9 cellular contexts compared by ENCODE assay signal in the genomic region with DNA sequence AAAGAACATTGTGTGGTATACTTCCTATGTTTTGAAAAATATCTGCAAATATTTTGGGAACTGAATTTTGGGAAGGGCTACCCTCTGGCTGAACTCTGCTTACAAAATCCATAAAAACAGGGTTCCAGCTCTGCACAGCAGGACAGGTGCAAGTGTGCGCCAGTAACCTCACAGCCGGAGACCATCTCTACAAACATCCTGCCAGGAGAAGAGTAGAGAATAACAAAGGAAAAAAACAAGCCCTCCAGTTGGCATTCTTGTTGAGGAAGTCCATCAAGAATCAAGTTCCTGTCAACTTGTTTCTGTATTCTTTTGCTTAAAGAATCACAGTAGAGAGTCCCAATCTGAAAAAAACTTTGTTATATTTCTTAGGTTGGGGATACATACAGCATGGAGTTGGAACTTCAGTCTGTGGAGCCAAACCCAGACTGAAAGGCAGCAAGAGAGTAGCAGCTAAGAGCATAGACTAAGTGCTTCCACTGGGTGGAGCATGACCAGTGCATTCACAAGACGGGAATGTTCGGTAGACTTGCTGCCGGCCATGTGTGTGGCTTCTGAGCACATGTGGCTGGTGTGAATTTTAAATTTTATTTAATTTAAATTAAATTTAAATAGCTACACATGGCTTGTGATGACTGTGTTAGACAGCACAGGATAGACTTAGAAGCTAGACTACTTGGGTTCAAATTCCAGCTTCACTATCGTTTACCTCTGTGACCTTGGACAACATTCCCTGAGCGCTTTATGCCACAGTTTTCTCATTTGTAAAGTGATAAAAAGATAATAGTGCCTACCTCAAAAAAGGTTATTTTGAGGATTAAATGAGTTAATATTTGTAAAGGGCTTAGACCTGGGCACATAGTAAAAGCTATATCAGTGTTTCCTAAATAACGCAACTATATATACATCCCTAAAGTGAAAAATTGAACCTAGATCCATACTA. TPM values are rescaled to one million over a fixed set of nuclear protein-coding genes. Genes with fewer than 3 reads are reported as not detected.
DNase-seq lines count a peak whose midpoint lies in the region; ATAC-seq, FAIRE-seq and TF ChIP-seq lines count a peak whose summit lies in the region.
"Had no signal": no experiment of that assay in that cellular context is flagged by ENCODE, and none has a peak within 500 bp of the region (broad histone marks: within the 10 kb centered on the region; RNA-seq: fewer than 3 reads in every experiment).

No MANE protein-coding gene starts in this region.

- TF ChIP-seq RAD21 in A549 (conservative IDR thresholded peaks at IDR 0.05 in 1 of 2, IDR thresholded peaks at IDR 0.05 in 1 of 2), result peak in 1 of 2 experiments; percentile 19; a peak in 2 of 5 replicates

- no peak overlapping the region for H3K4me2 ChIP-seq in A549
- H3K4me2 ChIP-seq: KMS-11 had no signal

- FAIRE-seq in A549 (lab: Jason Lieb, UNC) (no peak), kidney (lab: Jason Lieb, UNC) (peak; percentile 19)

- DNase-seq in A549 (ENCODE audit: low read depth in 1 of 2, low spot score in 1 of 2) (peak in 1 of 2 experiments; percentile 56), ascending aorta (ENCODE audit: low spot score in 2 of 2) (no peak), kidney (no peak), DMS153 (lab: John Stamatoyannopoulos, UW) (no peak), NCI-H1092 treated with DMSO at 0.1 percent for 48 hours (lab: John Stamatoyannopoulos, UW) (no peak)
- DNase-seq in activated CD4-positive, alpha-beta T cell treated with anti-CD3 and anti-CD28 coated beads for 48 hours, result no peak

- H3K9ac ChIP-seq in HUES48 (ENCODE audit: low read depth, low read length), result no peak overlapping the region
- H3K9ac ChIP-seq in kidney (ENCODE audit: low read length in 2 of 2), result no peak overlapping the region
- H3K9ac ChIP-seq: KMS-11 had no signal

- intact Hi-C loops in ascending aorta (cut with DNase I), result no loop called here
- intact Hi-C loops in kidney (cut with DNase I), result no loop called here

- peak; percentile 82 to 83 for ATAC-seq in A549
- no peak for ATAC-seq in GM18907 (IDR thresholded peaks at IDR 0.05; ENCODE audit: unreplicated experiment)

- H3K27me3 ChIP-seq in HUES48 (ENCODE audit: control insufficient read depth, insufficient read depth, low read length), result no peaks in the 10 kb centered on the region
- no peaks in the 10 kb centered on the region for H3K27me3 ChIP-seq in ascending aorta

- no peak overlapping the region for H3K4me3 ChIP-seq in A549
- no peak overlapping the region for H3K4me3 ChIP-seq in HUES48 (ENCODE audit: low read depth, low read length)
- H3K4me3 ChIP-seq in ascending aorta, result no peak overlapping the region
- no peak overlapping the region for H3K4me3 ChIP-seq in kidney (ENCODE audit: low read length in 2 of 2)

- peaks cover 11% of the 10 kb centered on the region; the same call in 2 of the 3 replicates for H3K4me1 ChIP-seq in A549
- H3K4me1 ChIP-seq in HUES48 (ENCODE audit: control insufficient read depth, insufficient read depth, low read length), result peaks cover 23% of the 10 kb centered on the region
- peaks cover 0 to 30% of the 10 kb centered on the region in 2 donors for H3K4me1 ChIP-seq in ascending aorta
- H3K4me1 ChIP-seq in kidney (ENCODE audit: control insufficient read depth in 1 of 2, insufficient read depth in 1 of 2, low read depth in 1 of 2, low read length in 2 of 2), result peaks cover 8 to 10% of the 10 kb centered on the region in 2 donors

- no peak for TF ChIP-seq EP300 in A549 (IDR thresholded peaks at IDR 0.05)

- no peak overlapping the region for H3K27ac ChIP-seq in A549
- H3K27ac ChIP-seq in HUES48 (ENCODE audit: low read depth, low read length), result peak overlapping the region; percentile 52
- no peak overlapping the region for H3K27ac ChIP-seq in ascending aorta
- H3K27ac ChIP-seq in kidney (ENCODE audit: low read depth in 2 of 2, low read length in 2 of 2), result no peak overlapping the region
- H3K27ac ChIP-seq: KMS-11 had no signal

- POLR2A ChIA-PET in A549 (lab: Yijun Ruan, JAX), result no interaction called here

- WGBS in A549 (ENCODE audit: missing lambda C conversion rate), result 86% methylated on average over 8 of the region's 8 CpGs

- TF ChIP-seq POLR2A in A549 (IDR thresholded peaks at IDR 0.05; ENCODE audit: low read length), result no peak

- H3K9me3 ChIP-seq in A549 (no peaks in the 10 kb centered on the region), HUES48 (ENCODE audit: control insufficient read depth, insufficient read depth, low read length) (no peaks in the 10 kb centered on the region), ascending aorta (no peaks in the 10 kb centered on the region), kidney (ENCODE audit: control insufficient read depth in 1 of 2, low read length in 2 of 2) (no peaks in the 10 kb centered on the region)

- CTCF ChIA-PET in A549 (lab: Yijun Ruan, JAX), result interaction anchor here (0.6 to 2.6 kb wide), 9 partner anchors 8 to 391 kb away, joined by 3 to 12 read pairs (median 4); no protein-coding TSS in a partner anchor

- TF ChIP-seq CTCF in A549 (IDR thresholded peaks at IDR 0.05) (peak; percentile 30), ascending aorta (IDR thresholded peaks at IDR 0.05) (peak in 2 of 3 experiments; percentile 20 to 30), kidney (IDR thresholded peaks at IDR 0.05; ENCODE audit: borderline replicate concordance, extremely low read depth, insufficient read depth) (peak; percentile 46)

- H3K36me3 ChIP-seq in HUES48 (ENCODE audit: control insufficient read depth, insufficient read depth, low read length) (no peaks in the 10 kb centered on the region), ascending aorta (no peaks in the 10 kb centered on the region), kidney (ENCODE audit: control insufficient read depth in 1 of 2, insufficient read depth in 2 of 2, low read length in 2 of 2) (no peaks in the 10 kb centered on the region)

TF ChIP-seq in A549, 52 proteins besides CTCF, POLR2A, EP300 and RAD21:
- TF ChIP-seq FOXS1 (CRISPR knock-in tag; IDR thresholded peaks at IDR 0.05) (no peak), NR3C1 (IDR thresholded peaks at IDR 0.05) (no peak), BHLHE40 (IDR thresholded peaks at IDR 0.05; ENCODE audit: low read depth, low read length) (no peak), RCOR1 (IDR thresholded peaks at IDR 0.05; ENCODE audit: low read depth, low read length) (no peak), ESRRA (IDR thresholded peaks at IDR 0.05; ENCODE audit: borderline replicate concordance, low read length) (no peak), SMC3 (IDR thresholded peaks at IDR 0.05) (0 out of 3 replicates have a peak, but pooled peaks have one; percentile 21)
- TF ChIP-seq, protein P1, sequence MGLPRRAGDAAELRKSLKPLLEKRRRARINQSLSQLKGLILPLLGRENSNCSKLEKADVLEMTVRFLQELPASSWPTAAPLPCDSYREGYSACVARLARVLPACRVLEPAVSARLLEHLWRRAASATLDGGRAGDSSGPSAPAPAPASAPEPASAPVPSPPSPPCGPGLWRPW (IDR thresholded peaks at IDR 0.05), result no peak

RNA-seq across cellular contexts. Expression of a gene that starts 41.9 kb away (rescaled TPM):
- polyA plus RNA-seq in A549 (2011; rRNA removed), result 126 and 201 TPM in 2 replicates
- 23.9 and 24.0 TPM in 2 replicates for polyA plus RNA-seq in A549 (2012; cell fraction: cytosol; rRNA removed)
- 235 and 325 TPM in 2 replicates for polyA plus RNA-seq in A549 (2012; cell fraction: nucleus; rRNA removed)
- polyA plus RNA-seq in A549 (2017; fragmentation: RNase III; extraction: RNeasy Plus Mini Kit Qiagen cat#74134 plus additional on column Dnase treatment), result 105 to 117 TPM (median 115 TPM) in 3 replicates
- 264 and 290 TPM in 2 replicates for polyA minus RNA-seq in A549 (2011; rRNA and poly(A)+ RNA removed)
- total RNA-seq in ascending aorta, result 246 TPM
- total RNA-seq in kidney, result 313 TPM
- polyA plus RNA-seq in kidney (ENCODE audit: insufficient read depth, low read depth, low replicate concordance), result 93.2 TPM
